29 cellular contexts compared by ENCODE assay signal in the genomic region with DNA sequence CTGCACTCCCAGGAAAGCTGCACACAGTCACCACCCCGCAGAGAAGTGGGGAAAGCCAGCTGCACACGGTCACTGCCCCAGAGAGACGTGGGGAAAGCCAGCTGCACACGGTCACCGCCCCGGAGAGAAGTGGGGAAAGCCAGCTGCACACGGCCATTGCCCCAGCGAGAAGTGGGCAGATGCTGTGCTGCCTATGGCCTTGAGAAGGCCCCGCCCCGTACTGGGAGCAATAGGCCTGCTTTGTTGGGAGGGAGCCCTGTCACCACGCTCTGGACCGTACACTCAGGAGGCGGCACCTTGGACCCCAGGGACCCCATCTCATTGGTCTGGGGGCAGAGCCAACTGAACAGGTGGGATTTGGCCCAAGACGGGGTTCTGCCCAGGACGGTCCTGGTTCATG. TPM values are rescaled to one million over a fixed set of nuclear protein-coding genes. Genes with fewer than 3 reads are reported as not detected.
"Had no signal": no experiment of that assay in that cellular context is flagged by ENCODE, and none has a peak within 500 bp of the region (broad histone marks: within the 10 kb centered on the region; RNA-seq: fewer than 3 reads in every experiment).

No MANE protein-coding gene starts in this region.

- H3K4me1 Mint-ChIP-seq: activated T-helper 17 cell treated with anti-CD3 and anti-CD28 coated beads, Interleukin-2, amount 50 U/mL, for 72 hours had no signal

- H3K4me1 ChIP-seq: prostate gland had no signal

- H3K4me3 ChIP-seq: ascending aorta, left ventricle myocardium inferior, ovary, prostate gland, tibial artery had no signal

- H3K36me3 ChIP-seq: ascending aorta, brain microvascular endothelial cell, left ventricle myocardium inferior, neutrophil, ovary, prostate gland, tibial artery had no signal

- H3K27me3 Mint-ChIP-seq: activated T-helper 17 cell treated with anti-CD3 and anti-CD28 coated beads, Interleukin-2, amount 50 U/mL, for 72 hours had no signal

- H3K36me3 Mint-ChIP-seq: activated naive CD4-positive, alpha-beta T cell treated with anti-CD3 and anti-CD28 coated beads, Interleukin-2, amount 50 U/mL, for 72 hours; naive thymus-derived CD8-positive, alpha-beta T cell; WTC11 had no signal

- H3K27me3 ChIP-seq: ascending aorta, brain microvascular endothelial cell, foreskin keratinocyte, ovary had no signal

- H3K9me3 ChIP-seq: ascending aorta, left ventricle myocardium inferior, neutrophil, ovary, prostate gland, tibial artery had no signal

- H3K27ac ChIP-seq: ascending aorta, brain microvascular endothelial cell, foreskin keratinocyte, left ventricle myocardium inferior, neutrophil, ovary, prostate gland, tibial artery had no signal

- H3K9me3 Mint-ChIP-seq: activated naive CD4-positive, alpha-beta T cell treated with anti-CD3 and anti-CD28 coated beads, Interleukin-2, amount 50 U/mL, for 72 hours; activated T-cell treated with anti-CD3 and anti-CD28 coated beads, Interleukin-2, amount 50 U/mL, for 24 hours; activated T-helper 17 cell treated with anti-CD3 and anti-CD28 coated beads, Interleukin-2, amount 50 U/mL, for 72 hours; naive thymus-derived CD8-positive, alpha-beta T cell; stimulated activated naive CD8-positive, alpha-beta T cell treated with anti-CD3 and anti-CD28 coated beads, Interleukin-15, Interleukin-2, amounts not matched to agents 100 ng/mL and 50 ng/mL, for 24 hours; WTC11 had no signal

- H3K4me3 Mint-ChIP-seq: activated T-cell treated with anti-CD3 and anti-CD28 coated beads, Interleukin-2, amount 50 U/mL, for 24 hours; activated T-helper 17 cell treated with anti-CD3 and anti-CD28 coated beads, Interleukin-2, amount 50 U/mL, for 72 hours; naive thymus-derived CD8-positive, alpha-beta T cell; stimulated activated naive CD8-positive, alpha-beta T cell treated with anti-CD3 and anti-CD28 coated beads, Interleukin-15, Interleukin-2, amounts not matched to agents 100 ng/mL and 50 ng/mL, for 24 hours; WTC11 had no signal

- H3K27ac Mint-ChIP-seq: activated naive CD4-positive, alpha-beta T cell treated with anti-CD3 and anti-CD28 coated beads, Interleukin-2, amount 50 U/mL, for 72 hours; activated T-cell treated with anti-CD3 and anti-CD28 coated beads, Interleukin-2, amount 50 U/mL, for 24 hours; activated T-helper 17 cell treated with anti-CD3 and anti-CD28 coated beads, Interleukin-2, amount 50 U/mL, for 72 hours; stimulated activated naive CD8-positive, alpha-beta T cell treated with anti-CD3 and anti-CD28 coated beads, Interleukin-15, Interleukin-2, amounts not matched to agents 100 ng/mL and 50 ng/mL, for 24 hours; WTC11 had no signal

- DNase-seq: activated CD4-positive, alpha-beta T cell treated with anti-CD3 and anti-CD28 coated beads, Interleukin-2, amount 50 U/mL, for 4 hours; activated CD8-positive, alpha-beta memory T cell treated with anti-CD3 and anti-CD28 coated beads for 24 hours; activated CD8-positive, alpha-beta memory T cell treated with anti-CD3 and anti-CD28 coated beads, Interleukin-2, amount 50 U/mL, for 4 hours; activated T-cell treated with anti-CD3 and anti-CD28 coated beads, Interleukin-2, amount 50 U/mL, for 24 hours; brain microvascular endothelial cell; caudate nucleus; effector memory CD4-positive, alpha-beta T cell; foreskin keratinocyte; kidney glomerular epithelial cell; left ventricle myocardium inferior; naive thymus-derived CD8-positive, alpha-beta T cell; ovary; right cardiac atrium; stimulated activated CD4-positive, alpha-beta T cell treated with anti-CD3 and anti-CD28 coated beads, Interleukin-1b, Interleukin-23, amount 100 ng/mL, for 48 hours; substantia nigra; T-helper 9 cell; tibial artery had no signal

- ATAC-seq: activated naive CD4-positive, alpha-beta T cell treated with anti-CD3 and anti-CD28 coated beads, Interleukin-2, amount 50 U/mL, for 72 hours; activated T-helper 17 cell treated with anti-CD3 and anti-CD28 coated beads, Interleukin-2, amount 50 U/mL, for 72 hours; foreskin keratinocyte; naive thymus-derived CD8-positive, alpha-beta T cell; right cardiac atrium; WTC11 had no signal

RNA-seq across cellular contexts. Expression of gene HES3, which starts 21.2 kb away (rescaled TPM):
- total RNA-seq: activated naive CD4-positive, alpha-beta T cell treated with anti-CD3 and anti-CD28 coated beads, Interleukin-2, amount 50 U/mL, for 72 hours; activated T-helper 17 cell treated with anti-CD3 and anti-CD28 coated beads, Interleukin-2, amount 50 U/mL, for 72 hours; ascending aorta; dermis microvascular lymphatic vessel endothelial cell; foreskin keratinocyte; glomerular endothelial cell; left ventricle myocardium inferior; lung microvascular endothelial cell; naive thymus-derived CD8-positive, alpha-beta T cell; ovary; prostate gland; right cardiac atrium; skeletal muscle tissue; urinary bladder had no signal
